16 cellular contexts compared by ENCODE assay signal in genomic region chr12:77013091-77013490, GRCh38. TPM values are rescaled to one million over a fixed set of nuclear protein-coding genes. Genes with fewer than 3 reads are reported as not detected.
"Had no signal": no experiment of that assay in that cellular context is flagged by ENCODE, and none has a peak within 500 bp of the region (broad histone marks: within the 10 kb centered on the region; RNA-seq: fewer than 3 reads in every experiment).

No MANE protein-coding gene starts in this region.

- H3K27me3 ChIP-seq: heart left ventricle, stomach, transverse colon had no signal

- DNase-seq: effector CD4-positive, alpha-beta T cell; foreskin melanocyte; heart left ventricle; hippocampal formation; kidney glomerular epithelial cell; naive thymus-derived CD4-positive, alpha-beta T cell; nephron progenitor cell; psoas muscle; retina; stimulated activated CD4-positive, alpha-beta T cell treated with anti-CD3 and anti-CD28 coated beads, Interleukin-2, amount 100 ng/mL, for 24 hours; stimulated activated naive CD4-positive, alpha-beta T cell; stomach; substantia nigra; transverse colon had no signal

- H3K4me3 ChIP-seq: coronary artery, heart left ventricle, psoas muscle, stomach, thoracic aorta, transverse colon had no signal

- H3K9me3 ChIP-seq: psoas muscle, stomach, transverse colon had no signal

- H3K27ac ChIP-seq: coronary artery, heart left ventricle, psoas muscle, stomach, thoracic aorta, transverse colon had no signal

- H3K36me3 ChIP-seq: heart left ventricle, stomach, thoracic aorta, transverse colon had no signal

RNA-seq across cellular contexts. Expression of gene E2F7, which starts 52.3 kb away (rescaled TPM):
- total RNA-seq: thoracic aorta had no signal
